In the genomic region with DNA sequence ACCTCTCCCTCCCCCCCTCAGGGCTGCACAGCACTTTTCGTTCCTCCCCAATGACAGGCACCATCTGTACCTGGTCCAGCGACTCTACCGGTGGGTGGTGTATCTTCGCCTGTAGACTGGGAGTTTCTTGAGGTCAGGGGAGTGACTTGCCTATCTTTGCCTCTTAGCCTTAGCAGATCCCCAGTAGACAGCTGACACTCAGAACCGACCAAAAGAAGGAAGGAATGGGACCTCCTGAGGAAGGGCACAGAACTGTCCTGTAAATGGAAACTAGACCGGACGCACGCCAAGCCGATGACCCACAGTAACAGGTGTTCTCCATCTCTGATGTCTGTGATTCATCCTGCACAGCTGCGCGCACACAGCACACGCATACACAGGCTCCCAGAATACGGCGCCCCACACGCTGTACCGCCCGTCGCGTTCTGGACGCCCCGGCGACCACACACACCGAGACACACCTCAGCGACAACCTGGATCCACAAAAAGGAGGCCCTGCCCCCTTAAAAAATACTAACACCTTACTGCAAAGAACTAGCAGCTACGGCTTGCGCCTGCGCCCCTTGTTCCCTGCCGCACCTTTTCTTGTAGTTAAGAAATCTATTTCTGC, we compare ENCODE assay signal across 7 cellular contexts. TPM values are rescaled to one million over a fixed set of nuclear protein-coding genes. Genes with fewer than 3 reads are reported as not detected.
DNase-seq lines count a peak whose midpoint lies in the region; ATAC-seq and TF ChIP-seq lines count a peak whose summit lies in the region.

No MANE protein-coding gene starts in this region.

- H3K9me3 Mint-ChIP-seq in activated CD4-positive, alpha-beta T cell treated with anti-CD3 and anti-CD28 coated beads for 36 hours (ENCODE audit: low read depth): peaks cover 5% of the 10 kb centered on the region
- peaks cover 3% of the 10 kb centered on the region for H3K9me3 Mint-ChIP-seq in mesothelial cell of epicardium

- H3K27me3 Mint-ChIP-seq in activated CD4-positive, alpha-beta T cell treated with anti-CD3 and anti-CD28 coated beads for 36 hours: no peaks in the 10 kb centered on the region
- H3K27me3 Mint-ChIP-seq in mesothelial cell of epicardium (ENCODE audit: low read depth): peaks cover 50% of the 10 kb centered on the region

- no peak overlapping the region for H3K27ac ChIP-seq in HCT116 (ENCODE audit: low read depth, low read length)
- no peak overlapping the region for H3K27ac ChIP-seq in suprapubic skin

- ATAC-seq in GM18498 (IDR thresholded peaks at IDR 0.05; ENCODE audit: unreplicated experiment) (peak; percentile 47), HCT116 (peak; percentile 75)
- ATAC-seq in activated CD4-positive, alpha-beta T cell treated with anti-CD3 and anti-CD28 coated beads for 36 hours: peak; percentile 80

- no peaks in the 10 kb centered on the region for H3K36me3 ChIP-seq in HCT116 (ENCODE audit: control insufficient read depth in 1 of 2, insufficient read depth in 2 of 2, low read length in 2 of 2)
- H3K36me3 ChIP-seq in suprapubic skin: no peaks in the 10 kb centered on the region

- no peaks in the 10 kb centered on the region for H3K79me2 ChIP-seq in HCT116 (ENCODE audit: insufficient read depth, low read length)

- no peak for DNase-seq in HCT116 (ENCODE audit: low read depth, low spot score)
- no peak for DNase-seq in NB4 (ENCODE audit: low read depth)
- peak; percentile 79 for DNase-seq in activated CD4-positive, alpha-beta T cell treated with anti-CD3 and anti-CD28 coated beads for 36 hours
- peak; percentile 31 for DNase-seq in effector CD4-positive, alpha-beta T cell
- DNase-seq in mesothelial cell of epicardium (ENCODE audit: low spot score in 2 of 2, unreplicated experiment in 2 of 2): no peak
- no peak for DNase-seq in suprapubic skin (ENCODE audit: low spot score in 2 of 2)

- peak overlapping the region; percentile 25 for H2AFZ ChIP-seq in HCT116 (ENCODE audit: low read depth, low read length, poor library complexity, severe bottlenecking)

- TF ChIP-seq RAD21 in HCT116 (IDR thresholded peaks at IDR 0.05; ENCODE audit: low read depth): no peak

- intact Hi-C loops in HCT116 (cut with micrococcal nuclease): no loop called here
- intact Hi-C loops in activated CD4-positive, alpha-beta T cell treated with anti-CD3 and anti-CD28 coated beads for 36 hours (cut with DNase I, micrococcal nuclease): loop anchor here (1.0 to 5.0 kb wide), 7 partner anchors 16 to 1489 kb away; a partner anchor contains a TSS

- no peaks in the 10 kb centered on the region for H3K27me3 ChIP-seq in HCT116 (ENCODE audit: insufficient read depth, low read length)
- H3K27me3 ChIP-seq in suprapubic skin: peaks cover 39% of the 10 kb centered on the region

- peaks cover 14 to 31% of the 10 kb centered on the region in 2 experiments for H3K4me1 ChIP-seq in HCT116 (ENCODE audit: control insufficient read depth in 1 of 2, insufficient read depth in 2 of 2, low read length in 2 of 2)
- peaks cover 17% of the 10 kb centered on the region for H3K4me1 ChIP-seq in suprapubic skin

- TF ChIP-seq POLR2A in HCT116 (IDR thresholded peaks at IDR 0.05; ENCODE audit: borderline replicate concordance, extremely low read depth, insufficient read depth, insufficient read length) (no peak), NB4 (IDR thresholded peaks at IDR 0.05; ENCODE audit: extremely low read depth, insufficient read length) (no peak), suprapubic skin (IDR thresholded peaks at IDR 0.05) (no peak)

- CTCF ChIA-PET in HCT116 (lab: Charles Lee): no interaction called here
- CTCF ChIA-PET in activated CD4-positive, alpha-beta T cell treated with anti-CD3 and anti-CD28 coated beads for 36 hours (lab: Charles Lee): interaction anchor here (0.6 to 2.1 kb wide), 3 partner anchors 21 to 474 kb away, joined by 3 to 6 read pairs (median 6); no protein-coding TSS in a partner anchor

- no peaks in the 10 kb centered on the region for H3K9me2 ChIP-seq in HCT116 (ENCODE audit: insufficient read depth)

- H4K20me1 ChIP-seq in HCT116 (ENCODE audit: insufficient read depth): no peaks in the 10 kb centered on the region

- WGBS in suprapubic skin: under 1% methylated on average over 28 of the region's 28 CpGs

- peaks cover 40% of the 10 kb centered on the region for H3K4me1 Mint-ChIP-seq in activated CD4-positive, alpha-beta T cell treated with anti-CD3 and anti-CD28 coated beads for 36 hours
- peaks cover 19% of the 10 kb centered on the region for H3K4me1 Mint-ChIP-seq in mesothelial cell of epicardium

- H3K9me3 ChIP-seq in HCT116 (ENCODE audit: control insufficient read depth in 1 of 2, insufficient read depth in 1 of 2, low read depth in 1 of 2, low read length in 2 of 2) (peaks cover 0 to under 1% of the 10 kb centered on the region in 2 experiments; a peak in 1 of 4 replicates), suprapubic skin (no peaks in the 10 kb centered on the region)

- RAD21 ChIA-PET in HCT116 (lab: Charles Lee; ENCODE audit: low non-redundant PET in 1 of 2, low total read pairs in 2 of 2, uncharacterized antibody in 2 of 2, unreplicated experiment in 2 of 2): interaction anchor here in 1 of 2 experiments (0.9 kb wide), 1 partner anchor 168 kb away, joined by 3 read pairs; no protein-coding TSS in a partner anchor

- TF ChIP-seq CTCF in HCT116 (IDR thresholded peaks at IDR 0.05 in 2 of 3, conservative IDR thresholded peaks at IDR 0.05 in 1 of 3; ENCODE audit: borderline replicate concordance in 1 of 3, insufficient read depth in 1 of 3, low read depth in 2 of 3, low read length in 2 of 3): no peak
- TF ChIP-seq CTCF in NB4 (IDR thresholded peaks at IDR 0.05; ENCODE audit: low read depth, low read length): no peak
- no peak for TF ChIP-seq CTCF in mesothelial cell of epicardium (IDR thresholded peaks at IDR 0.05; ENCODE audit: unreplicated experiment)
- no peak for TF ChIP-seq CTCF in suprapubic skin (IDR thresholded peaks at IDR 0.05)

- POLR2A ChIA-PET in HCT116 (lab: Charles Lee): no interaction called here
- POLR2A ChIA-PET in activated CD4-positive, alpha-beta T cell treated with anti-CD3 and anti-CD28 coated beads for 36 hours (lab: Charles Lee): interaction anchor here (2.0 kb wide), 1 partner anchor 15 kb away, joined by 7 read pairs; no protein-coding TSS in a partner anchor

- H3K4me3 Mint-ChIP-seq in activated CD4-positive, alpha-beta T cell treated with anti-CD3 and anti-CD28 coated beads for 36 hours: peak overlapping the region; percentile 87
- H3K4me3 Mint-ChIP-seq in mesothelial cell of epicardium: peak overlapping the region; percentile 84

- BruUV-seq in HCT116 (replicated peaks; lab: Mats Ljungman, UMichigan): no TSS peak

- peaks cover 3% of the 10 kb centered on the region for H3K36me3 Mint-ChIP-seq in activated CD4-positive, alpha-beta T cell treated with anti-CD3 and anti-CD28 coated beads for 36 hours (ENCODE audit: low read depth)
- H3K36me3 Mint-ChIP-seq in mesothelial cell of epicardium: no peaks in the 10 kb centered on the region

- H3K4me3 ChIP-seq in HCT116 (replicated peaks in 1 of 2; ENCODE audit: low read depth in 1 of 2, low read length in 2 of 2) (peak overlapping the region; percentile 55 to 65), NB4 (ENCODE audit: low read depth, low read length) (peak overlapping the region; percentile 16), suprapubic skin (peak overlapping the region; percentile 78)

- no peak for TF ChIP-seq EP300 in suprapubic skin (IDR thresholded peaks at IDR 0.05)

- H3K4me2 ChIP-seq in HCT116 (ENCODE audit: low read length): peak overlapping the region; percentile 70

- H3K27ac Mint-ChIP-seq in activated CD4-positive, alpha-beta T cell treated with anti-CD3 and anti-CD28 coated beads for 36 hours: peak overlapping the region; percentile 90
- peak overlapping the region; percentile 70 for H3K27ac Mint-ChIP-seq in mesothelial cell of epicardium

- H3K9ac ChIP-seq in HCT116 (ENCODE audit: low read length): 0 out of 2 replicates have a peak overlapping the region, but pooled peaks have one; percentile 28

TF ChIP-seq in HCT116, 20 proteins besides CTCF, POLR2A, EP300 and RAD21 (continues in another document):
- TF ChIP-seq EGR1 (IDR thresholded peaks at IDR 0.05; ENCODE audit: low read depth): no peak
- TF ChIP-seq, protein P1, sequence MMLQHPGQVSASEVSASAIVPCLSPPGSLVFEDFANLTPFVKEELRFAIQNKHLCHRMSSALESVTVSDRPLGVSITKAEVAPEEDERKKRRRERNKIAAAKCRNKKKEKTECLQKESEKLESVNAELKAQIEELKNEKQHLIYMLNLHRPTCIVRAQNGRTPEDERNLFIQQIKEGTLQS (IDR thresholded peaks at IDR 0.05): no peak
- TF ChIP-seq JUND (IDR thresholded peaks at IDR 0.05): peak; percentile 24; the same call in 1 of the 2 replicates
- no peak for TF ChIP-seq CBX3 (IDR thresholded peaks at IDR 0.05; ENCODE audit: low read depth)
- no peak for TF ChIP-seq SRF (IDR thresholded peaks at IDR 0.05; ENCODE audit: low read depth)
- TF ChIP-seq, protein P2, sequence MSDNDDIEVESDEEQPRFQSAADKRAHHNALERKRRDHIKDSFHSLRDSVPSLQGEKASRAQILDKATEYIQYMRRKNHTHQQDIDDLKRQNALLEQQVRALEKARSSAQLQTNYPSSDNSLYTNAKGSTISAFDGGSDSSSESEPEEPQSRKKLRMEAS (IDR thresholded peaks at IDR 0.05): peak; percentile 56; the same call in 1 of the 2 replicates
- TF ChIP-seq ZFX (IDR thresholded peaks at IDR 0.05): no peak
- TF ChIP-seq EZH2 (IDR thresholded peaks at IDR 0.05): no peak

RNA-seq across cellular contexts. Expression of a gene that starts 0.7 kb away (rescaled TPM):
- 2.4 TPM for total RNA-seq in HCT116 (2021; ENCODE audit: unreplicated experiment)
- 2.5 and 2.8 TPM in 2 replicates for polyA plus RNA-seq in HCT116 (2012)
- total RNA-seq in activated CD4-positive, alpha-beta T cell treated with anti-CD3 and anti-CD28 coated beads for 36 hours: 1 to 10 TPM; 6.4 to 8.3 TPM
- 4.6 to 5.1 TPM (median 4.8 TPM) in 3 replicates for total RNA-seq in mesothelial cell of epicardium
- total RNA-seq in suprapubic skin: 1 to 10 TPM; 3.6 to 8.7 (median 4.7) TPM

RNA-seq across cellular contexts. Expression of a gene that starts 40.6 kb away (rescaled TPM):
- total RNA-seq in HCT116 (2021; ENCODE audit: unreplicated experiment) (39.6 TPM), mesothelial cell of epicardium (58.2 to 62.9 TPM (median 62.4 TPM) in 3 replicates), suprapubic skin (10 to 100 TPM; 38.1 to 76.0 (median 42.1) TPM)
- 18.3 and 20.9 TPM in 2 replicates for polyA plus RNA-seq in HCT116 (2012)
- total RNA-seq in activated CD4-positive, alpha-beta T cell treated with anti-CD3 and anti-CD28 coated beads for 36 hours: 10 to 100 TPM; 51.2 to 56.1 TPM

Comparison
In these comparisons a context has a peak if more than half of its experiments do, and no peak if none do; other contexts are left out.
1. DNase-seq: peak in activated CD4-positive, alpha-beta T cell treated with anti-CD3 and anti-CD28 coated beads for 36 hours (single experiment) and effector CD4-positive, alpha-beta T cell (single experiment); none in HCT116 (single experiment), NB4 (single experiment), mesothelial cell of epicardium (0 of 2) and suprapubic skin (0 of 2).
2. H3K4me3 ChIP-seq: peak in every context shown above with its lines; median percentile 78 in suprapubic skin; 60 in HCT116; 16 in NB4.
3. Peak in every context shown above with its lines, with median percentiles within 50 percentile points of each other: ATAC-seq.